In genomic region chr12:25195056-25195971, GRCh38 we compare ENCODE assay signal across 8 cellular contexts. TPM values are rescaled to one million over a fixed set of nuclear protein-coding genes. Genes with fewer than 3 reads are reported as not detected.
A peak's percentile ranks its signal among the peaks of the same experiment; 100 is the strongest.
DNase-seq lines count a peak whose midpoint lies in the region; ATAC-seq and TF ChIP-seq lines count a peak whose summit lies in the region.

DNAI7 (minus strand) TSS chr12:25195160; CDS start chr12:25195078, 82 bp downstream.
ETFRF1 (plus strand) TSS chr12:25195237; CDS start chr12:25203957, 8,720 bp downstream.

- H3K27ac ChIP-seq in left lung, result peak within 1 kb of the TSS; percentile 91 to 92

- no peaks in the 10 kb centered on the region for H3K9me3 ChIP-seq in left lung

- DNase-seq in CD1c-positive myeloid dendritic cell (ENCODE audit: extremely low spot score), result peak; percentile 98
- DNase-seq in NCI-H748 treated with DMSO at 0.1 percent for 48 hours (lab: John Stamatoyannopoulos, UW), result peak; percentile 88
- DNase-seq in activated CD4-positive, alpha-beta T cell treated with anti-CD3 and anti-CD28 coated beads, Interleukin-2, amount 50 U/mL, for 4 hours, result peak; percentile 90
- DNase-seq in dermis blood vessel endothelial cell, result peak; percentile 97
- peak; percentile 97 to 99 for DNase-seq in left lung
- DNase-seq in stimulated activated CD4-positive, alpha-beta T cell treated with anti-CD3 and anti-CD28 coated beads, Interleukin-2, amount 100 ng/mL, for 4 hours (ENCODE audit: low read depth), result peak; percentile 89

- H3K27me3 ChIP-seq in left lung, result no peaks in the 10 kb centered on the region

- peaks cover 5 to 11% of the 10 kb centered on the region in 2 donors for H3K4me1 ChIP-seq in left lung

- intact Hi-C loops in left lung (cut with DNase I), result no loop called here

- no peak for TF ChIP-seq CTCF in left lung (IDR thresholded peaks at IDR 0.05)

- ATAC-seq in GM19397 (IDR thresholded peaks at IDR 0.05; ENCODE audit: unreplicated experiment), result peak; percentile 96
- ATAC-seq in HG03565 (IDR thresholded peaks at IDR 0.05; ENCODE audit: unreplicated experiment), result peak; percentile 88
- peak; percentile 99 for ATAC-seq in left lung

- H3K4me3 ChIP-seq in left lung, result peak within 1 kb of the TSS; percentile 58 to 69

- no peaks in the 10 kb centered on the region for H3K36me3 ChIP-seq in left lung

RNA-seq across cellular contexts. Expression of gene DNAI7, which starts in this region (rescaled TPM):
- total RNA-seq in dermis blood vessel endothelial cell (0.28 TPM in 1 of 2 replicates, not detected in the other), left lung (1 to 10 TPM; 1.1 to 2.3 TPM)

RNA-seq across cellular contexts. Expression of gene ETFRF1, which starts in this region (rescaled TPM):
- total RNA-seq in dermis blood vessel endothelial cell (18.7 and 19.4 TPM in 2 replicates), left lung (10 to 100 TPM; 17.1 to 22.5 TPM)

Comparison
In these comparisons a context has a peak if more than half of its experiments do, and no peak if none do; other contexts are left out.
1. Peak in every context shown above with its lines: DNase-seq, ATAC-seq, H3K4me3 ChIP-seq and H3K27ac ChIP-seq.